Comparison of ENCODE assay signal across 11 cellular contexts in genomic region chr4:16079046-16079445, GRCh38. TPM values are rescaled to one million over a fixed set of nuclear protein-coding genes. Genes with fewer than 3 reads are reported as not detected.
DNase-seq lines count a peak whose midpoint lies in the region; ATAC-seq and TF ChIP-seq lines count a peak whose summit lies in the region.
"Had no signal": no experiment of that assay in that cellular context is flagged by ENCODE, and none has a peak within 500 bp of the region (broad histone marks: within the 10 kb centered on the region; RNA-seq: fewer than 3 reads in every experiment).

No MANE protein-coding gene starts in this region.

- H3K9me3 Mint-ChIP-seq in activated naive CD4-positive, alpha-beta T cell treated with anti-CD3 and anti-CD28 coated beads for 36 hours = no peaks in the 10 kb centered on the region
- H3K9me3 Mint-ChIP-seq in stimulated activated naive CD8-positive, alpha-beta T cell treated with anti-CD3 and anti-CD28 coated beads, Interleukin-15, amount 100 ng/mL, for 72 hours = no peaks in the 10 kb centered on the region
- no peaks in the 10 kb centered on the region for H3K9me3 Mint-ChIP-seq in chondrocyte (ENCODE audit: low read depth)
- H3K9me3 Mint-ChIP-seq: activated naive CD4-positive, alpha-beta T cell treated with anti-CD3 and anti-CD28 coated beads, Interleukin-2, amount 50 U/mL, for 72 hours had no signal

- CTCF ChIA-PET in activated naive CD4-positive, alpha-beta T cell treated with anti-CD3 and anti-CD28 coated beads for 36 hours (lab: Charles Lee) = interaction anchor here (1.1 kb wide), 1 partner anchor 126 kb away, joined by 4 read pairs; no protein-coding TSS in a partner anchor

- intact Hi-C loops in activated naive CD4-positive, alpha-beta T cell treated with anti-CD3 and anti-CD28 coated beads for 36 hours (cut with micrococcal nuclease) = no loop called here

- no peaks in the 10 kb centered on the region for H3K27me3 ChIP-seq in SJCRH30
- H3K27me3 ChIP-seq: pancreas had no signal

- H3K4me1 ChIP-seq in SJCRH30 = peaks cover 27% of the 10 kb centered on the region
- H3K4me1 ChIP-seq: pancreas had no signal

- peaks cover 59% of the 10 kb centered on the region for H3K27me3 Mint-ChIP-seq in activated naive CD4-positive, alpha-beta T cell treated with anti-CD3 and anti-CD28 coated beads for 36 hours (ENCODE audit: low read depth)
- peaks cover 82% of the 10 kb centered on the region for H3K27me3 Mint-ChIP-seq in stimulated activated naive CD8-positive, alpha-beta T cell treated with anti-CD3 and anti-CD28 coated beads, Interleukin-15, amount 100 ng/mL, for 72 hours
- H3K27me3 Mint-ChIP-seq in chondrocyte (ENCODE audit: low read depth) = peaks cover 57% of the 10 kb centered on the region

- peak; percentile 35 for DNase-seq in activated naive CD4-positive, alpha-beta T cell treated with anti-CD3 and anti-CD28 coated beads for 36 hours
- DNase-seq in activated naive CD4-positive, alpha-beta T cell (lab: John Stamatoyannopoulos, UW) = no peak
- DNase-seq in SJCRH30 = peak; percentile 88 to 97
- no peak for DNase-seq in stimulated activated naive CD8-positive, alpha-beta T cell treated with anti-CD3 and anti-CD28 coated beads, Interleukin-15, amount 100 ng/mL, for 72 hours
- no peak for DNase-seq in NCI-H1436 (lab: John Stamatoyannopoulos, UW)
- DNase-seq in DMS 273 (lab: John Stamatoyannopoulos, UW; ENCODE audit: unreplicated experiment) = no peak
- DNase-seq in chondrocyte (ENCODE audit: low spot score) = no peak
- DNase-seq: pancreas had no signal

- H3K27ac ChIP-seq in SJCRH30 = peak overlapping the region; percentile 62

- no peak overlapping the region for H3K27ac Mint-ChIP-seq in activated naive CD4-positive, alpha-beta T cell treated with anti-CD3 and anti-CD28 coated beads for 36 hours
- H3K27ac Mint-ChIP-seq in stimulated activated naive CD8-positive, alpha-beta T cell treated with anti-CD3 and anti-CD28 coated beads, Interleukin-15, amount 100 ng/mL, for 72 hours = no peak overlapping the region
- H3K27ac Mint-ChIP-seq in chondrocyte (ENCODE audit: unreplicated experiment) = no peak overlapping the region
- H3K27ac Mint-ChIP-seq: activated naive CD4-positive, alpha-beta T cell treated with anti-CD3 and anti-CD28 coated beads, Interleukin-2, amount 50 U/mL, for 72 hours had no signal

- peak overlapping the region; percentile 28 for H3K4me3 ChIP-seq in SJCRH30
- H3K4me3 ChIP-seq: pancreas had no signal

- H3K4me3 Mint-ChIP-seq in activated naive CD4-positive, alpha-beta T cell treated with anti-CD3 and anti-CD28 coated beads for 36 hours = no peak overlapping the region
- no peak overlapping the region for H3K4me3 Mint-ChIP-seq in stimulated activated naive CD8-positive, alpha-beta T cell treated with anti-CD3 and anti-CD28 coated beads, Interleukin-15, amount 100 ng/mL, for 72 hours
- no peak overlapping the region for H3K4me3 Mint-ChIP-seq in chondrocyte (ENCODE audit: unreplicated experiment)

- H3K36me3 ChIP-seq in SJCRH30 = no peaks in the 10 kb centered on the region
- H3K36me3 ChIP-seq: pancreas had no signal

- H3K9me3 ChIP-seq in SJCRH30 (replicated peaks) = no peaks in the 10 kb centered on the region
- H3K9me3 ChIP-seq: pancreas had no signal

- peaks cover 21% of the 10 kb centered on the region for H3K4me1 Mint-ChIP-seq in activated naive CD4-positive, alpha-beta T cell treated with anti-CD3 and anti-CD28 coated beads for 36 hours (ENCODE audit: low read depth)
- H3K4me1 Mint-ChIP-seq in stimulated activated naive CD8-positive, alpha-beta T cell treated with anti-CD3 and anti-CD28 coated beads, Interleukin-15, amount 100 ng/mL, for 72 hours = peaks cover 28% of the 10 kb centered on the region
- peaks cover 18% of the 10 kb centered on the region for H3K4me1 Mint-ChIP-seq in chondrocyte (ENCODE audit: low read depth)

- TF ChIP-seq CTCF in chondrocyte (IDR thresholded peaks at IDR 0.05) = no peak

- no peaks in the 10 kb centered on the region for H3K36me3 Mint-ChIP-seq in activated naive CD4-positive, alpha-beta T cell treated with anti-CD3 and anti-CD28 coated beads for 36 hours (ENCODE audit: low read depth)
- no peaks in the 10 kb centered on the region for H3K36me3 Mint-ChIP-seq in chondrocyte (ENCODE audit: low read depth)

- ATAC-seq in HG02884 (IDR thresholded peaks at IDR 0.05; ENCODE audit: unreplicated experiment) = peak; percentile 78
- peak; percentile 48 for ATAC-seq in stimulated activated naive CD8-positive, alpha-beta T cell treated with anti-CD3 and anti-CD28 coated beads, Interleukin-15, amount 100 ng/mL, for 72 hours

RNA-seq across cellular contexts. Expression of gene PROM1, which starts 4.8 kb away (rescaled TPM):
- under 1 TPM; 0.05 to 0.10 TPM for total RNA-seq in activated naive CD4-positive, alpha-beta T cell treated with anti-CD3 and anti-CD28 coated beads for 36 hours
- 23.0 and 23.4 TPM in 2 replicates for total RNA-seq in SJCRH30 (2014; rRNA removed; shearing (Covaris generic))
- 0.10 TPM in 1 of 3 replicates, not detected in the others for total RNA-seq in chondrocyte
- total RNA-seq: T-helper 1 cell treated with Interleukin-12 subunit alpha and Interleukin-12 subunit beta and Interleukin-4 antibody, amounts not matched to agents 30 ng/mL and 1 ng/mL, for 36 hours had no signal

Comparison
In these comparisons a context has a peak if more than half of its experiments do, and no peak if none do; other contexts are left out.
1. DNase-seq: peak in activated naive CD4-positive, alpha-beta T cell treated with anti-CD3 and anti-CD28 coated beads for 36 hours (single experiment) and SJCRH30 (2 of 2); none in activated naive CD4-positive, alpha-beta T cell (0 of 4), stimulated activated naive CD8-positive, alpha-beta T cell treated with anti-CD3 and anti-CD28 coated beads, Interleukin-15, amount 100 ng/mL, for 72 hours (0 of 2), NCI-H1436 (single experiment), DMS 273 (single experiment) and chondrocyte (single experiment).
2. RNA of gene PROM1, which starts 4.8 kb away (total RNA-seq): 23.0 to 23.4 TPM in SJCRH30; 0.10 TPM in chondrocyte and 0.05 to 0.10 TPM in activated naive CD4-positive, alpha-beta T cell treated with anti-CD3 and anti-CD28 coated beads for 36 hours; every median in the first group is over 10 times any median in the second.